In the genomic region with DNA sequence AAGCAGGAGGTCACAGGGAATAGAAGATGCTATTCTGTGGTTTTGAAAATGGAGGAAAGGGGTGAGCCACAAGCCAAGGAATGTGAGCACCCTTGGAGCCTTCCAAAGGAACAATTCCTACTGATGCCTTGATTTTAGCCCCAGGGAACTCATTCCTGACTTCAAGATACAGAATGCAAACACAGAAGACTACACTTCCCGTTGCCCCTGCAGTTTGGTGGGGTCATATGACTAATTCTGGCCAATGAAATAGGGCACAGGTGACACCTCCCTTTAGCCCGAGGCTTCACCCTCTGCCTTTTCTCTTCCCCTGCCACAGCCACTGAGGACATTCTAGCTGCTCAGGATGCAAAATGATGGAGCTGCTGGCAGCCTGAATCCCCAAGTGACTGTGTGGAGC, we compare ENCODE assay signal across 16 cellular contexts.
DNase-seq lines count a peak whose midpoint lies in the region; ATAC-seq and TF ChIP-seq lines count a peak whose summit lies in the region.
"Had no signal": no experiment of that assay in that cellular context is flagged by ENCODE, and none has a peak within 500 bp of the region (broad histone marks: within the 10 kb centered on the region; RNA-seq: fewer than 3 reads in every experiment).

No MANE protein-coding gene starts in this region.

- H3K9me3 ChIP-seq in mammary epithelial cell (replicated peaks; ENCODE audit: insufficient read depth, low read length), result peaks cover 9% of the 10 kb centered on the region
- H3K9me3 ChIP-seq in subcutaneous abdominal adipose tissue (ENCODE audit: control insufficient read depth in 5 of 5, low read length in 5 of 5), result peaks cover 0 to 8% (median 5%) of the 10 kb centered on the region in 5 donors
- H3K9me3 ChIP-seq: Peyer's patch had no signal

- CTCF ChIA-PET in mammary epithelial cell (lab: Charles Lee; ENCODE audit: low non-redundant PET), result no interaction called here

- in situ Hi-C loops in mammary epithelial cell (cut with MboI; ENCODE audit: low sequenced_read_pairs in 2 of 2), result no loop called here

- H3K4me2 ChIP-seq in mammary epithelial cell (ENCODE audit: insufficient read depth, low read depth, low read length), result no peak overlapping the region
- H3K4me2 ChIP-seq: GM23338 had no signal

- H3K27me3 ChIP-seq in mammary epithelial cell (ENCODE audit: insufficient read depth, low read length) (no peaks in the 10 kb centered on the region), subcutaneous abdominal adipose tissue (ENCODE audit: control insufficient read depth in 5 of 5, insufficient read depth in 4 of 5, low read length in 5 of 5) (no peaks in the 10 kb centered on the region)
- H3K27me3 ChIP-seq: Peyer's patch had no signal

- dilution Hi-C loops in mammary epithelial cell (cut with HindIII; ENCODE audit: low sequenced_read_pairs), result no loop called here

- BruUV-seq in mammary epithelial cell (replicated peaks; lab: Mats Ljungman, UMichigan), result no TSS peak

- no peak for TF ChIP-seq CTCF in mammary epithelial cell (conservative IDR thresholded peaks at IDR 0.05 in 1 of 2, IDR thresholded peaks at IDR 0.05 in 1 of 2; ENCODE audit: extremely low read depth in 1 of 2, insufficient read depth in 1 of 2, low read depth in 1 of 2, low read length in 2 of 2)

- H3K27ac ChIP-seq in mammary epithelial cell (ENCODE audit: insufficient read depth, low read depth, low read length), result peak overlapping the region; percentile 94
- H3K27ac ChIP-seq in subcutaneous abdominal adipose tissue (ENCODE audit: low read depth, low read length), result peak overlapping the region; percentile 84
- H3K27ac ChIP-seq: Peyer's patch had no signal

- intact Hi-C loops in mammary epithelial cell (cut with micrococcal nuclease), result no loop called here

- ATAC-seq in GM18909 (IDR thresholded peaks at IDR 0.05; ENCODE audit: poor library complexity, unreplicated experiment), result no peak
- ATAC-seq in HG02870 (IDR thresholded peaks at IDR 0.05; ENCODE audit: unreplicated experiment), result no peak
- ATAC-seq: GM23338, HCT116 had no signal

- H3K36me3 ChIP-seq in mammary epithelial cell (ENCODE audit: insufficient read depth, low read length) (no peaks in the 10 kb centered on the region), subcutaneous abdominal adipose tissue (ENCODE audit: control insufficient read depth in 5 of 5, insufficient read depth in 5 of 5, low read length in 5 of 5) (no peaks in the 10 kb centered on the region)
- H3K36me3 ChIP-seq: Peyer's patch had no signal

- no peaks in the 10 kb centered on the region for H4K20me1 ChIP-seq in mammary epithelial cell (ENCODE audit: insufficient read depth, low read length)

- 55% methylated on average over 2 of the region's 2 CpGs for WGBS in mammary epithelial cell (ENCODE audit: low coverage, missing lambda C conversion rate)

- H3K4me3 ChIP-seq in mammary epithelial cell (replicated peaks in 1 of 3; ENCODE audit: insufficient read depth in 1 of 3, low read depth in 2 of 3, low read length in 3 of 3), result no peak overlapping the region
- no peak overlapping the region for H3K4me3 ChIP-seq in subcutaneous abdominal adipose tissue (ENCODE audit: low read depth in 1 of 5, low read length in 5 of 5)
- H3K4me3 ChIP-seq: GM23338, Peyer's patch had no signal

- H3K79me2 ChIP-seq in mammary epithelial cell (ENCODE audit: insufficient read depth, low read length), result no peaks in the 10 kb centered on the region

- H3K9ac ChIP-seq in mammary epithelial cell (ENCODE audit: insufficient read depth, low read length) (no peak overlapping the region), subcutaneous abdominal adipose tissue (ENCODE audit: low read length in 5 of 5) (no peak overlapping the region)

- DNase-seq in EH (ENCODE audit: low read depth) (peak; percentile 33), NAMALWA (ENCODE audit: low spot score) (peak; percentile 9), mammary epithelial cell (no peak), NOMO-1 treated with dmso at 0.1 percent for 144 hours (lab: John Stamatoyannopoulos, UW; ENCODE audit: unreplicated experiment) (no peak)
- DNase-seq: ACHN, AML-193, KBM-7, NCI-H1092 treated with DMSO at 0.1 percent for 48 hours, NCI-H2081 treated with DMSO at 0.1 percent for 48 hours, NCI-H510A treated with DMSO at 0.1 percent for 48 hours, Peyer's patch had no signal

- H2AFZ ChIP-seq in mammary epithelial cell (ENCODE audit: low read depth, low read length), result no peak overlapping the region
- H2AFZ ChIP-seq: GM23338 had no signal

- H3K4me1 ChIP-seq in mammary epithelial cell (ENCODE audit: insufficient read depth, low read length) (peaks cover 59% of the 10 kb centered on the region), subcutaneous abdominal adipose tissue (ENCODE audit: control insufficient read depth in 5 of 5, insufficient read depth in 5 of 5, low read length in 5 of 5) (peaks cover 10 to 50% (median 39%) of the 10 kb centered on the region in 5 donors)
- H3K4me1 ChIP-seq: Peyer's patch had no signal

Comparison
In these comparisons a context has a peak if more than half of its experiments do, and no peak if none do; other contexts are left out.
1. DNase-seq: peak in EH (single experiment) and NAMALWA (single experiment); none in mammary epithelial cell (single experiment) and NOMO-1 treated with dmso at 0.1 percent for 144 hours (single experiment).